Comparison of ENCODE assay signal across 8 cellular contexts in the genomic region with DNA sequence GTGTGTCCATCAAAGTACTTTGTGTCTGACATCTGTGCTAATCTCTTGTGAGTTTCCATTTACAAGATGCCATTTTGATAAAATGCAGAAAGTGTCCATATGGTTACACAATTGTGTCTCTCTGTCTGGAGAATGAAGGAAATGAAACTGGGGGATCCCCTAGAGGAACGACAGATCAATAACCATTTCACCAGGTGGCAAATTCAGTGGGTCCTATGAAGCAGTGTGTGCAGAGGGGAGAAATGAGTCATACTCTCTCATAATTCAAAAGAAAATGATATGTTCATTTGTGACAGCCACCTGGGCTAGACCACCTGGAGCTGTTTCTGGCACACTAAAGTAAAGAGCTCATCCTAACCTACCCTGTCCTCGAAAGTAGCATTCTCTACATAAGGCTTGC. TPM values are rescaled to one million over a fixed set of nuclear protein-coding genes. Genes with fewer than 3 reads are reported as not detected.
A peak's percentile ranks its signal among the peaks of the same experiment; 100 is the strongest.
DNase-seq lines count a peak whose midpoint lies in the region; ATAC-seq lines count a peak whose summit lies in the region.

No MANE protein-coding gene starts in this region.

- peaks cover 15% of the 10 kb centered on the region for H3K4me1 ChIP-seq in effector memory CD4-positive, alpha-beta T cell (ENCODE audit: control insufficient read depth, insufficient read depth, low read length, poor library complexity, severe bottlenecking)

- peak overlapping the region; percentile 60 for H3K4me3 Mint-ChIP-seq in activated naive CD8-positive, alpha-beta T cell

- H3K9me3 ChIP-seq in effector memory CD4-positive, alpha-beta T cell (ENCODE audit: control insufficient read depth, low read length): no peaks in the 10 kb centered on the region

- peaks cover 66% of the 10 kb centered on the region for H3K4me1 Mint-ChIP-seq in activated naive CD8-positive, alpha-beta T cell (ENCODE audit: low read depth)

- no peak overlapping the region for H3K4me3 ChIP-seq in Jurkat, Clone E6-1 (ENCODE audit: low read length)
- no peak overlapping the region for H3K4me3 ChIP-seq in effector memory CD4-positive, alpha-beta T cell (ENCODE audit: insufficient read depth, low read depth, low read length, poor library complexity, severe bottlenecking)

- H3K27ac ChIP-seq in effector memory CD4-positive, alpha-beta T cell (ENCODE audit: insufficient read depth, low read length, poor library complexity, severe bottlenecking): no peak overlapping the region

- H3K36me3 Mint-ChIP-seq in activated naive CD8-positive, alpha-beta T cell: no peaks in the 10 kb centered on the region

- peak overlapping the region; percentile 93 for H3K27ac Mint-ChIP-seq in activated naive CD8-positive, alpha-beta T cell

- H3K27me3 ChIP-seq in effector memory CD4-positive, alpha-beta T cell (replicated peaks; ENCODE audit: control insufficient read depth, insufficient read depth, low read length, poor library complexity, severe bottlenecking): no peaks in the 10 kb centered on the region

- no peaks in the 10 kb centered on the region for H3K27me3 Mint-ChIP-seq in activated naive CD8-positive, alpha-beta T cell

- no peaks in the 10 kb centered on the region for H3K9me3 Mint-ChIP-seq in activated naive CD8-positive, alpha-beta T cell (ENCODE audit: low read depth)

- no peaks in the 10 kb centered on the region for H3K36me3 ChIP-seq in effector memory CD4-positive, alpha-beta T cell (ENCODE audit: control insufficient read depth, insufficient read depth, low read length)

- ATAC-seq in GM18498 (IDR thresholded peaks at IDR 0.05; ENCODE audit: unreplicated experiment) (peak; percentile 91), GM21528 (IDR thresholded peaks at IDR 0.05; ENCODE audit: low FRiP score, unreplicated experiment) (peak; percentile 88)

- peak; percentile 74 for DNase-seq in Jurkat, Clone E6-1 (ENCODE audit: low read depth, low spot score)
- DNase-seq in ecto neural progenitor cell (ENCODE audit: low spot score): no peak
- DNase-seq in NCI-H128 (lab: John Stamatoyannopoulos, UW; ENCODE audit: unreplicated experiment): no peak
- no peak for DNase-seq in amygdala (lab: John Stamatoyannopoulos, UW)
- DNase-seq in effector memory CD4-positive, alpha-beta T cell: no peak

RNA-seq across cellular contexts. Expression of a gene that starts 10.1 kb away (rescaled TPM):
- polyA plus RNA-seq in Jurkat, Clone E6-1 (2012; ENCODE audit: insufficient read depth, insufficient read length): 275 TPM
